ENCODE assay signal across 9 cellular contexts in the genomic region with DNA sequence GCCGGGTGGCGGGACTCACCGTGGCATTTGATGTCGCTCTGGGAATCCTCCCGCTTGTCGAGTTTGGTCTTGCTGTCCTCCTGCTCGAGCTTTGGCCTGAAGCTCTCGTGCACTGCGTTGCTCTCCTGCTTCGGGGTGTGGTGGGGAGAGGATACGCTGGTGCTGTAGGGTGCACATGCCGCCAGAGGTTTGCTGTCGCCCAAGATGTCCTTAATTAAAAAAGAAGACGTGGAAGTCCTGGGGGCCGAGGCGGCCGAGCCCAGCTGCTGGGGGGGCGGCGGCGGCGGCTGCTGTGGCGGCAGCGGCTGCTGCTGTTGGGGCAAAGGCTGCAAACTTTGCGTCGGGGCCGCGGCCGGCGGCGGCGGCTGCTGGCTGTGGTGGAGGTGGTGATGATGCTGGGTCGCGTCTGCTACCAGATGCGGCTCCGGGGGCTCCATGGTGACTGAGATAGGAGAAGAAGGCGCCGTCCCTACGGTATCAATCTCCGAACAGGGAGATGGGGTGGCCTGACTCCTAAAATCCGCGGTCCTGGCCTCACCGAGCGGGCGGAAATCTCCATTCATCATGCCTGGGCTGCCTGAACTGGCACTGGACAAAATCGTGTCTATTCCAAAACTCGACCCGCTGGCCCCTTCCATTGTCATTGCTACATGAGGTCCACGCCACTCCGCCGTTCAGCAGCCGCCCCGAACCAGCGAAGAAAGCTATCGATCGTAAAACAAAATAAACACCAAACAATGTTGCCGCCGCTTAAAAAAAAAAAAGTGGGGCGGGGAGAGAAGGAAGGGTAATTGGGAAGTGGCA. TPM values are rescaled to one million over a fixed set of nuclear protein-coding genes. Genes with fewer than 3 reads are reported as not detected.
DNase-seq lines count a peak whose midpoint lies in the region; TF ChIP-seq lines count a peak whose summit lies in the region.
"Had no signal": no experiment of that assay in that cellular context is flagged by ENCODE, and none has a peak within 500 bp of the region (broad histone marks: within the 10 kb centered on the region; RNA-seq: fewer than 3 reads in every experiment).

A gene (minus strand): TSS at position 751 of the 804 bp plus-strand sequence. CDS start 107 bp downstream, at position 644.

- H3K4me3 ChIP-seq in SJCRH30 (peak within 1 kb of the TSS; percentile 34), fibroblast of lung (replicated peaks in 1 of 4; ENCODE audit: control extremely low read depth in 1 of 4, insufficient read depth in 1 of 4, low read depth in 3 of 4, low read length in 4 of 4) (peak within 1 kb of the TSS in 1 of 4 experiments; percentile 35), sigmoid colon (peak within 1 kb of the TSS in 3 of 4 donors; percentile 22 to 41 (median 38))

- 5 to 6% methylated on average over 58 of the region's 58 CpGs for WGBS in sigmoid colon, 2 donors

- H3K27ac ChIP-seq in SJCRH30, result no peak within 1 kb of the TSS
- no peak within 1 kb of the TSS for H3K27ac ChIP-seq in fibroblast of lung (ENCODE audit: insufficient read depth, low read length)
- H3K27ac ChIP-seq in sigmoid colon, result no peak within 1 kb of the TSS

- H3K79me2 ChIP-seq in fibroblast of lung (ENCODE audit: control insufficient read depth, insufficient read depth, low read length), result no peaks in the 10 kb centered on the region

- H3K9ac ChIP-seq in fibroblast of lung (ENCODE audit: insufficient read depth, low read length), result no peak within 1 kb of the TSS

- intact Hi-C loops in sigmoid colon (cut with DNase I), result no loop called here

- H3K4me1 ChIP-seq in SJCRH30 (no peaks in the 10 kb centered on the region), fibroblast of lung (ENCODE audit: control insufficient read depth, extremely low read depth, insufficient read depth, low read length) (no peaks in the 10 kb centered on the region), sigmoid colon (peaks cover 0 to 41% (median 26%) of the 10 kb centered on the region in 4 donors)

- TF ChIP-seq CTCF in GM13976 (IDR thresholded peaks at IDR 0.05; ENCODE audit: borderline replicate concordance, control extremely low read depth, extremely low read depth, insufficient read depth, missing control alignments) (no peak), fibroblast of lung (conservative IDR thresholded peaks at IDR 0.05 in 1 of 2, IDR thresholded peaks at IDR 0.05 in 1 of 2; ENCODE audit: low read depth in 1 of 2, low read length in 2 of 2) (no peak), sigmoid colon (IDR thresholded peaks at IDR 0.05) (no peak)

- H2AFZ ChIP-seq in fibroblast of lung (ENCODE audit: low read length), result no peak within 1 kb of the TSS

- peak within 1 kb of the TSS; percentile 37 for H3K4me2 ChIP-seq in fibroblast of lung (ENCODE audit: extremely low read depth, insufficient read depth, low read length)

- no peak for TF ChIP-seq EP300 in sigmoid colon (IDR thresholded peaks at IDR 0.05)

- no peak for TF ChIP-seq POLR2A in sigmoid colon (IDR thresholded peaks at IDR 0.05)

- H3K36me3 ChIP-seq in SJCRH30 (no peaks in the 10 kb centered on the region), fibroblast of lung (ENCODE audit: control insufficient read depth, insufficient read depth, low read length) (no peaks in the 10 kb centered on the region), sigmoid colon (no peaks in the 10 kb centered on the region)

- H3K27me3 ChIP-seq in SJCRH30 (0 out of 2 replicates have a peak, but pooled peaks cover 3% of the 10 kb centered on the region), fibroblast of lung (ENCODE audit: control insufficient read depth, insufficient read depth, low read length) (peaks cover 75% of the 10 kb centered on the region), sigmoid colon (peaks cover 81 to 100% (median 97%) of the 10 kb centered on the region in 3 donors)

- in situ Hi-C loops in GM13976 (cut with MboI; ENCODE audit: low sequenced_read_pairs, unreplicated experiment) (no loop called here), KBM-7 (cut with MboI; ENCODE audit: low pct_unique_long_range_greater_than_20kb, low sequenced_read_pairs) (no loop called here)

- no peaks in the 10 kb centered on the region for H3K9me3 ChIP-seq in SJCRH30 (replicated peaks)
- H3K9me3 ChIP-seq in fibroblast of lung (ENCODE audit: control insufficient read depth, insufficient read depth, low read depth, low read length), result no peaks in the 10 kb centered on the region
- no peaks in the 10 kb centered on the region for H3K9me3 ChIP-seq in sigmoid colon

- peak; percentile 28 for DNase-seq in GM13976 (ENCODE audit: low spot score)
- no peak for DNase-seq in SJCRH30
- DNase-seq in fibroblast of lung (ENCODE audit: low read depth in 2 of 2), result no peak
- DNase-seq in sigmoid colon, result no peak
- no peak for DNase-seq in inferior parietal cortex (ENCODE audit: extremely low spot score)
- DNase-seq in NCI-H524 (lab: John Stamatoyannopoulos, UW), result no peak
- DNase-seq in KBM-7, result no peak
- DNase-seq: kidney glomerular epithelial cell had no signal

- no peaks in the 10 kb centered on the region for H4K20me1 ChIP-seq in fibroblast of lung (ENCODE audit: control insufficient read depth, extremely low read depth, insufficient read depth, low read length)

RNA-seq across cellular contexts. Expression of the gene that starts here (rescaled TPM):
- not detected in 2 replicates for total RNA-seq in SJCRH30 (2014; rRNA removed; shearing (Covaris generic))
- total RNA-seq in fibroblast of lung, result not detected in 2 replicates
- polyA plus RNA-seq in fibroblast of lung, result not detected in 2 replicates
- polyA plus RNA-seq in fibroblast of lung (2012), result not detected in 2 replicates
- polyA minus RNA-seq in fibroblast of lung (ENCODE audit: low replicate concordance), result not detected in 2 replicates
- not detected for total RNA-seq in sigmoid colon
- polyA plus RNA-seq in sigmoid colon, result not detected
- total RNA-seq: activated CD8-positive, alpha-beta memory T cell treated with anti-CD3 and anti-CD28 coated beads for 36 hours had no signal
